In genomic region chr5:170980261-170980660, GRCh38 we compare ENCODE assay signal across 2 cellular contexts.
DNase-seq lines count a peak whose midpoint lies in the region; TF ChIP-seq lines count a peak whose summit lies in the region.
"Not testable (repeated sequence)": the region's sequence is repeated elsewhere in the genome, so short reads cannot be mapped to it uniquely, and the experiment has no call there.

No MANE protein-coding gene starts in this region.

- POLR2A ChIA-PET in HEK293 (lab: Yijun Ruan, JAX), result not testable (repeated sequence)

- H3K9me3 ChIP-seq in HEK293 (ENCODE audit: control insufficient read depth, insufficient read depth, low read depth, low read length), result not testable (repeated sequence)

- H3K27me3 Mint-ChIP-seq in endothelial cell (ENCODE audit: unreplicated experiment), result not testable (repeated sequence)

- not testable (repeated sequence) for H3K27ac ChIP-seq in HEK293 (ENCODE audit: extremely low read depth, low read depth, low read length)

- not testable (repeated sequence) for DNase-seq in endothelial cell (ENCODE audit: low spot score)

- not testable (repeated sequence) for TF ChIP-seq CTCF in HEK293 (tag by site-specific recombination; IDR thresholded peaks at IDR 0.05); endothelial cell (IDR thresholded peaks at IDR 0.05; ENCODE audit: unreplicated experiment)

- peaks cover 32% of the 10 kb centered on the region for H3K36me3 Mint-ChIP-seq in endothelial cell (ENCODE audit: low read depth, unreplicated experiment)

- H3K4me1 Mint-ChIP-seq in endothelial cell (ENCODE audit: unreplicated experiment), result not testable (repeated sequence)

- H3K9me3 Mint-ChIP-seq in endothelial cell (ENCODE audit: unreplicated experiment), result peaks cover 15% of the 10 kb centered on the region

- H3K4me1 ChIP-seq in HEK293 (ENCODE audit: control insufficient read depth, insufficient read depth, low read length), result not testable (repeated sequence)

- H3K4me3 ChIP-seq in HEK293 (ENCODE audit: low read depth, low read length), result not testable (repeated sequence)

- H3K27ac Mint-ChIP-seq in endothelial cell (ENCODE audit: unreplicated experiment), result not testable (repeated sequence)

- H3K4me3 Mint-ChIP-seq in endothelial cell (ENCODE audit: unreplicated experiment), result peak overlapping the region; percentile 82

- H3K36me3 ChIP-seq in HEK293 (ENCODE audit: control insufficient read depth in 2 of 2, insufficient read depth in 1 of 2, low read length in 2 of 2), result not testable (repeated sequence)

- CTCF ChIA-PET in HEK293 (lab: Yijun Ruan, JAX), result not testable (repeated sequence)

TF ChIP-seq in HEK293, 187 proteins besides CTCF, POLR2A, EP300 and RAD21:
- TF ChIP-seq ZNF585B (tag by site-specific recombination; IDR thresholded peaks at IDR 0.05), result peak; percentile 90
